ENCODE assay signal across 13 cellular contexts in genomic region chr2:75340560-75340959, GRCh38.
A peak's percentile ranks its signal among the peaks of the same experiment; 100 is the strongest.
DNase-seq lines count a peak whose midpoint lies in the region; FAIRE-seq and TF ChIP-seq lines count a peak whose summit lies in the region.
"Had no signal": no experiment of that assay in that cellular context is flagged by ENCODE, and none has a peak within 500 bp of the region (broad histone marks: within the 10 kb centered on the region; RNA-seq: fewer than 3 reads in every experiment).

No MANE protein-coding gene starts in this region.

- POLR2A ChIA-PET in HEK293T (lab: Yijun Ruan, JAX) = no interaction called here

- no peak for FAIRE-seq in bronchial epithelial cell (lab: Jason Lieb, UNC)
- FAIRE-seq: keratinocyte had no signal

- WGBS in esophagus squamous epithelium, 2 donors = 62% methylated on average over 3 of the region's 3 CpGs
- WGBS in transverse colon (ENCODE audit: low coverage in 1 of 2), 2 donors = 35 to 40% methylated on average over 1 to 3 of the region's 3 CpGs

- peak; percentile 72 for DNase-seq in AG09319 (ENCODE audit: extremely low read depth, low read depth)
- DNase-seq in HEK293T (ENCODE audit: extremely low spot score) = peak; percentile 52
- DNase-seq in NCI-H2227 (lab: John Stamatoyannopoulos, UW; ENCODE audit: unreplicated experiment) = peak; percentile 84
- DNase-seq in bronchial epithelial cell (ENCODE audit: low read depth) = peak; percentile 37
- DNase-seq in GM19240 (ENCODE audit: insufficient read length, low spot score) = no peak
- DNase-seq in esophagus squamous epithelium (lab: John Stamatoyannopoulos, UW) = no peak
- DNase-seq in transverse colon = no peak
- DNase-seq in NCI-H2196 (lab: John Stamatoyannopoulos, UW; ENCODE audit: unreplicated experiment) = no peak
- DNase-seq: activated CD4-positive, alpha-beta memory T cell treated with anti-CD3 and anti-CD28 coated beads, Interleukin-2, amount 10 ng/mL, durations not matched to agents 7 days and 5 days; heart left ventricle; NCI-H2171; nephron progenitor cell had no signal

- H3K4me1 ChIP-seq in esophagus squamous epithelium (no peaks in the 10 kb centered on the region), transverse colon (no peaks in the 10 kb centered on the region)

- in situ Hi-C loops in transverse colon (cut with MboI; ENCODE audit: low pct_ligation_motif_present in 1 of 4, low pct_unique_long_range_greater_than_20kb in 1 of 4, low sequenced_read_pairs in 3 of 4) = no loop called here

- H3K4me3 ChIP-seq in bronchial epithelial cell (ENCODE audit: low read depth, low read length) (no peak overlapping the region), esophagus squamous epithelium (no peak overlapping the region), transverse colon (no peak overlapping the region)
- H3K4me3 ChIP-seq: heart left ventricle had no signal

- H3K27ac ChIP-seq in esophagus squamous epithelium (no peak overlapping the region), transverse colon (no peak overlapping the region)
- H3K27ac ChIP-seq: heart left ventricle had no signal

- TF ChIP-seq POLR2A in esophagus squamous epithelium (IDR thresholded peaks at IDR 0.05) (no peak), transverse colon (IDR thresholded peaks at IDR 0.05) (no peak)

- CTCF ChIA-PET in HEK293T (lab: Yijun Ruan, JAX) = no interaction called here

- TF ChIP-seq CTCF in AG09319 (IDR thresholded peaks at IDR 0.05; ENCODE audit: low read depth, low read length) = no peak
- no peak for TF ChIP-seq CTCF in bronchial epithelial cell (IDR thresholded peaks at IDR 0.05; ENCODE audit: insufficient read depth, low read length, severe bottlenecking)
- TF ChIP-seq CTCF in esophagus squamous epithelium (IDR thresholded peaks at IDR 0.05) = no peak
- no peak for TF ChIP-seq CTCF in transverse colon (IDR thresholded peaks at IDR 0.05)

- H3K36me3 ChIP-seq in bronchial epithelial cell (ENCODE audit: control insufficient read depth, insufficient read depth, low read length) (no peaks in the 10 kb centered on the region), esophagus squamous epithelium (no peaks in the 10 kb centered on the region), transverse colon (no peaks in the 10 kb centered on the region)
- H3K36me3 ChIP-seq: heart left ventricle had no signal

- H3K27me3 ChIP-seq in bronchial epithelial cell (ENCODE audit: control insufficient read depth, insufficient read depth, low read length) = peaks cover 2% of the 10 kb centered on the region
- no peaks in the 10 kb centered on the region for H3K27me3 ChIP-seq in esophagus squamous epithelium
- no peaks in the 10 kb centered on the region for H3K27me3 ChIP-seq in transverse colon
- H3K27me3 ChIP-seq: heart left ventricle had no signal

- intact Hi-C loops in esophagus squamous epithelium (cut with DNase I) = no loop called here
- intact Hi-C loops in transverse colon (cut with DNase I; ENCODE audit: low total_unique reads) = no loop called here

- H3K9me3 ChIP-seq in esophagus squamous epithelium (no peaks in the 10 kb centered on the region), transverse colon (no peaks in the 10 kb centered on the region)
- H3K9me3 ChIP-seq: heart left ventricle had no signal

- TF ChIP-seq EP300 in transverse colon (IDR thresholded peaks at IDR 0.05; ENCODE audit: low read depth) = no peak

TF ChIP-seq in HEK293T, 16 proteins besides CTCF, POLR2A, EP300 and RAD21:
- TF ChIP-seq HDGF (IDR thresholded peaks at IDR 0.05; ENCODE audit: borderline replicate concordance) (no peak), ZNF384 (IDR thresholded peaks at IDR 0.05) (no peak), SP1 (IDR thresholded peaks at IDR 0.05) (no peak), PKNOX1 (IDR thresholded peaks at IDR 0.05) (peak; percentile 66), FOXA1 (IDR thresholded peaks at IDR 0.05) (no peak), ARNT (IDR thresholded peaks at IDR 0.05) (peak; percentile 53; the same call in 1 of the 2 replicates), CTBP1 (IDR thresholded peaks at IDR 0.05; ENCODE audit: borderline replicate concordance) (peak; percentile 63), BHLHE40 (IDR thresholded peaks at IDR 0.05; ENCODE audit: borderline replicate concordance) (no peak), SUZ12 (IDR thresholded peaks at IDR 0.05) (no peak), ELF4 (IDR thresholded peaks at IDR 0.05) (no peak), LEF1 (IDR thresholded peaks at IDR 0.05; ENCODE audit: borderline replicate concordance) (no peak), NFRKB (IDR thresholded peaks at IDR 0.05) (no peak), TARDBP (IDR thresholded peaks at IDR 0.05) (no peak), L3MBTL2 (conservative IDR thresholded peaks at IDR 0.05) (no peak), FOXK2 (IDR thresholded peaks at IDR 0.05) (no peak), FOXM1 (IDR thresholded peaks at IDR 0.05; ENCODE audit: borderline replicate concordance) (no peak)

Comparison
In these comparisons a context has a peak if more than half of its experiments do, and no peak if none do; other contexts are left out.
1. DNase-seq: peak in AG09319 (single experiment), HEK293T (single experiment), NCI-H2227 (single experiment) and bronchial epithelial cell (single experiment); none in GM19240 (single experiment), esophagus squamous epithelium (single experiment), transverse colon (single experiment) and NCI-H2196 (single experiment).